In genomic region chr7:130921391-130922180, GRCh38 we compare ENCODE assay signal across 8 cellular contexts.
DNase-seq lines count a peak whose midpoint lies in the region; ATAC-seq and TF ChIP-seq lines count a peak whose summit lies in the region.

No MANE protein-coding gene starts in this region.

- H3K27me3 ChIP-seq in osteoblast (ENCODE audit: insufficient read depth, low read length): no peaks in the 10 kb centered on the region

- peaks cover 94% of the 10 kb centered on the region for H3K79me2 ChIP-seq in osteoblast (ENCODE audit: insufficient read depth, low read length)

- H2AFZ ChIP-seq in osteoblast (ENCODE audit: low read length): no peak overlapping the region

- H3K9ac ChIP-seq in SK-N-MC (ENCODE audit: insufficient read length): no peak overlapping the region

- ATAC-seq in GM18858 (IDR thresholded peaks at IDR 0.05; ENCODE audit: unreplicated experiment): no peak

- H3K4me1 ChIP-seq in osteoblast (ENCODE audit: insufficient read depth, low read length): peaks cover 97% of the 10 kb centered on the region

- peak overlapping the region; percentile 21; the same call in 1 of the 2 replicates for H3K4me3 ChIP-seq in SK-N-MC
- H3K4me3 ChIP-seq in osteoblast (ENCODE audit: insufficient read depth, low read length): peak overlapping the region; percentile 55

- H3K9me3 ChIP-seq in SK-N-MC (ENCODE audit: low read depth, low read length) (no peaks in the 10 kb centered on the region), osteoblast (ENCODE audit: low read depth, low read length) (no peaks in the 10 kb centered on the region)

- H4K20me1 ChIP-seq in osteoblast (ENCODE audit: insufficient read depth, low read length): peaks cover 10% of the 10 kb centered on the region

- H3K36me3 ChIP-seq in SK-N-MC (ENCODE audit: insufficient read depth, low read length) (peaks cover 18% of the 10 kb centered on the region), osteoblast (ENCODE audit: insufficient read depth, low read length) (peaks cover 37% of the 10 kb centered on the region)

- DNase-seq in DMS53 treated with DMSO at 0.1 percent for 48 hours (lab: John Stamatoyannopoulos, UW; ENCODE audit: unreplicated experiment) (peak; percentile 50), SK-N-MC (ENCODE audit: low read depth, low spot score) (no peak), fibroblast of peridontal ligament (ENCODE audit: extremely low read depth) (peak; percentile 94), osteoblast (ENCODE audit: insufficient read length, low spot score, missing footprints) (no peak), SKM-1 (lab: John Stamatoyannopoulos, UW; ENCODE audit: unreplicated experiment) (no peak), HuH-7.5 (ENCODE audit: low spot score) (no peak), NOMO-1 (lab: John Stamatoyannopoulos, UW; ENCODE audit: unreplicated experiment in 2 of 2) (no peak)

- TF ChIP-seq CTCF in osteoblast (IDR thresholded peaks at IDR 0.05; ENCODE audit: extremely low read depth, low read depth, low read length): no peak

- peak overlapping the region; percentile 84 for H3K4me2 ChIP-seq in osteoblast (ENCODE audit: insufficient read depth, low read length)

- peak overlapping the region; percentile 67 for H3K27ac ChIP-seq in SK-N-MC
- peak overlapping the region; percentile 94 for H3K27ac ChIP-seq in osteoblast (ENCODE audit: low read depth, low read length)

Comparison
In these comparisons a context has a peak if more than half of its experiments do, and no peak if none do; other contexts are left out.
1. DNase-seq: peak in DMS53 treated with DMSO at 0.1 percent for 48 hours (single experiment) and fibroblast of peridontal ligament (single experiment); none in SK-N-MC (single experiment), osteoblast (single experiment), SKM-1 (single experiment), HuH-7.5 (single experiment) and NOMO-1 (0 of 2).